ENCODE assay signal across 24 cellular contexts in genomic region chr11:111438168-111438567, GRCh38. TPM values are rescaled to one million over a fixed set of nuclear protein-coding genes. Genes with fewer than 3 reads are reported as not detected.
DNase-seq lines count a peak whose midpoint lies in the region; ATAC-seq and TF ChIP-seq lines count a peak whose summit lies in the region.
"Had no signal": no experiment of that assay in that cellular context is flagged by ENCODE, and none has a peak within 500 bp of the region (broad histone marks: within the 10 kb centered on the region; RNA-seq: fewer than 3 reads in every experiment).

No MANE protein-coding gene starts in this region.

- CTCF ChIA-PET in IMR-90 (lab: Yijun Ruan, JAX): interaction anchor here (0.9 kb wide), 1 partner anchor 139 kb away, joined by 3 read pairs; the partner anchor contains the start of gene POU2AF3
- CTCF ChIA-PET in HEK293T (lab: Yijun Ruan, JAX): interaction anchor here (1.0 to 1.4 kb wide), 2 partner anchors 8 to 15 kb away, joined by 4 to 11 read pairs; no protein-coding TSS in a partner anchor

- H3K4me2 ChIP-seq in IMR-90 (ENCODE audit: low read depth, low read length) (no peak overlapping the region), SU-DHL-6 (ENCODE audit: low read depth, low read length, poor library complexity, severe bottlenecking) (peak overlapping the region; percentile 61)
- H3K4me2 ChIP-seq: hepatocyte had no signal

- no peak overlapping the region for H3K23ac ChIP-seq in IMR-90 (ENCODE audit: low read depth, low read length)

- peaks cover 29% of the 10 kb centered on the region for H3F3A ChIP-seq in SU-DHL-6 (ENCODE audit: insufficient read depth)

- WGBS in IMR-90 (ENCODE audit: extremely low coverage in 2 of 2, insufficient read length in 1 of 2), 2 experiments: 45% methylated on average over 1 of the region's 3 CpGs; no CpG with 5 or more reads in 1 of the 2 experiments

- H2BK120ac ChIP-seq in IMR-90 (ENCODE audit: low read depth, low read length): no peak overlapping the region

- H3K9ac ChIP-seq in IMR-90 (ENCODE audit: low read depth, low read length) (no peak overlapping the region), SU-DHL-6 (ENCODE audit: low read length) (peak overlapping the region; percentile 69), rectal smooth muscle tissue (ENCODE audit: low read length) (no peak overlapping the region)

- H3K9me3 ChIP-seq in IMR-90 (ENCODE audit: control insufficient read depth, insufficient read depth, low read length): no peaks in the 10 kb centered on the region
- H3K9me3 ChIP-seq in SU-DHL-6 (ENCODE audit: insufficient read depth, low read length): no peaks in the 10 kb centered on the region
- H3K9me3 ChIP-seq: SJCRH30, suprapubic skin had no signal

- 0 out of 2 replicates have a peak overlapping the region, but pooled peaks have one; percentile 9 for H4K91ac ChIP-seq in IMR-90 (ENCODE audit: insufficient read depth, low read depth, low read length)

- no peak overlapping the region for H3K56ac ChIP-seq in IMR-90 (ENCODE audit: extremely low read depth, insufficient read depth, low read length)

- no peaks in the 10 kb centered on the region for H3K79me2 ChIP-seq in SU-DHL-6 (ENCODE audit: insufficient read depth, low read length)
- H3K79me2 ChIP-seq: hepatocyte had no signal

- H2BK20ac ChIP-seq in IMR-90 (ENCODE audit: low read depth, low read length): no peak overlapping the region

- no peak overlapping the region for H3K27ac ChIP-seq in IMR-90 (ENCODE audit: insufficient read depth, low read length)
- H3K27ac ChIP-seq in SU-DHL-6 (ENCODE audit: low read depth, low read length): peak overlapping the region; percentile 97
- H3K27ac ChIP-seq in rectal smooth muscle tissue (ENCODE audit: low read depth, low read length): peak overlapping the region; percentile 61
- H3K27ac ChIP-seq: brain microvascular endothelial cell, hepatocyte, SJCRH30, suprapubic skin had no signal

- in situ Hi-C loops in IMR-90 (cut with MboI; ENCODE audit: low sequenced_read_pairs): loop anchor here (25.0 kb wide), 2 partner anchors 976 to 1226 kb away; no protein-coding TSS in a partner anchor

- H3K9me2 ChIP-seq in SU-DHL-6 (replicated peaks; ENCODE audit: insufficient read depth, low read length): no peaks in the 10 kb centered on the region

- intact Hi-C loops in IMR-90 (cut with micrococcal nuclease): no loop called here

- BruUV-seq in IMR-90 (replicated peaks; lab: Mats Ljungman, UMichigan): no TSS peak

- no peak overlapping the region for H3K14ac ChIP-seq in IMR-90 (replicated peaks; ENCODE audit: low read depth, low read length)

- H4K5ac ChIP-seq in IMR-90 (ENCODE audit: low read depth, low read length): no peak overlapping the region

- TF ChIP-seq RAD21 in IMR-90 (IDR thresholded peaks at IDR 0.05; ENCODE audit: low read length): no peak

- H3K36me3 ChIP-seq in IMR-90 (ENCODE audit: control insufficient read depth, insufficient read depth, low read length): no peaks in the 10 kb centered on the region
- H3K36me3 ChIP-seq in SU-DHL-6 (ENCODE audit: low read length): no peaks in the 10 kb centered on the region
- no peaks in the 10 kb centered on the region for H3K36me3 ChIP-seq in rectal smooth muscle tissue (ENCODE audit: control insufficient read depth, insufficient read depth, low read length)
- H3K36me3 ChIP-seq: brain microvascular endothelial cell, SJCRH30, suprapubic skin had no signal

- H3K4me1 ChIP-seq in IMR-90 (ENCODE audit: control insufficient read depth, insufficient read depth, low read length) (peaks cover 11% of the 10 kb centered on the region), rectal smooth muscle tissue (ENCODE audit: control insufficient read depth, insufficient read depth, low read length) (peaks cover 37% of the 10 kb centered on the region)
- H3K4me1 ChIP-seq: SJCRH30 had no signal

- no peak overlapping the region for H2AK9ac ChIP-seq in IMR-90 (replicated peaks; ENCODE audit: low read depth, low read length, poor library complexity)

- H4K8ac ChIP-seq in IMR-90 (ENCODE audit: low read depth in 2 of 2, low read length in 2 of 2): no peak overlapping the region

- no peak overlapping the region; the same call in 1 of the 2 replicates for H2AK5ac ChIP-seq in IMR-90 (ENCODE audit: low read depth, low read length)

- H2AFZ ChIP-seq in IMR-90 (replicated peaks; ENCODE audit: low read length, poor library complexity) (no peak overlapping the region), SU-DHL-6 (ENCODE audit: low read depth, low read length, severe bottlenecking) (peak overlapping the region; percentile 43)
- H2AFZ ChIP-seq: hepatocyte had no signal

- H3K27me3 ChIP-seq in IMR-90 (ENCODE audit: control insufficient read depth, insufficient read depth, low read length): no peaks in the 10 kb centered on the region
- no peaks in the 10 kb centered on the region for H3K27me3 ChIP-seq in SU-DHL-6 (ENCODE audit: low read length)
- no peaks in the 10 kb centered on the region for H3K27me3 ChIP-seq in rectal smooth muscle tissue (ENCODE audit: control insufficient read depth, insufficient read depth, low read length)
- H3K27me3 ChIP-seq: brain microvascular endothelial cell, hepatocyte, SJCRH30, suprapubic skin had no signal

- TF ChIP-seq POLR2A in IMR-90 (IDR thresholded peaks at IDR 0.05; ENCODE audit: low read depth, low read length): no peak

- H4K20me1 ChIP-seq in IMR-90 (ENCODE audit: insufficient read depth, low read length) (no peaks in the 10 kb centered on the region), SU-DHL-6 (ENCODE audit: low read depth, low read length) (no peaks in the 10 kb centered on the region)

- H3K9me1 ChIP-seq in IMR-90 (ENCODE audit: insufficient read depth, low read length): peaks cover 7% of the 10 kb centered on the region; the same call in 1 of the 2 replicates

- no peak overlapping the region for H2BK15ac ChIP-seq in IMR-90 (ENCODE audit: low read depth, low read length)

- peak; percentile 69 for DNase-seq in DMS53 treated with DMSO at 0.1 percent for 48 hours (lab: John Stamatoyannopoulos, UW; ENCODE audit: unreplicated experiment)
- DNase-seq in DMS53 (lab: John Stamatoyannopoulos, UW): no peak
- DNase-seq in IMR-90: no peak
- DNase-seq in HEK293T (ENCODE audit: extremely low spot score): no peak
- no peak for DNase-seq in NCI-H748 treated with DMSO at 0.1 percent for 48 hours (lab: John Stamatoyannopoulos, UW)
- DNase-seq: 8988T; activated CD4-positive, alpha-beta T cell treated with anti-CD3 and anti-CD28 coated beads, Interleukin-2, amount 10 ng/mL, durations not matched to agents 24 days and 14 days; amygdala; brain microvascular endothelial cell; natural killer cell; NCI-H1694 treated with DMSO at 0.1 percent for 48 hours; NCI-H524; SJCRH30; small intestine; stimulated activated naive CD4-positive, alpha-beta T cell treated with Interleukin-2 at 50 U/mL for 16 hours had no signal

- dilution Hi-C loops in IMR-90 (cut with HindIII; ENCODE audit: low sequenced_read_pairs, unreplicated experiment): no loop called here

- H2BK5ac ChIP-seq in IMR-90 (ENCODE audit: low read depth, low read length, poor library complexity, severe bottlenecking): no peak overlapping the region

- no peak overlapping the region for H3K18ac ChIP-seq in IMR-90 (ENCODE audit: low read depth, low read length)

- ATAC-seq in IMR-90 (ENCODE audit: low read depth): no peak
- no peak for ATAC-seq in HG03097 (IDR thresholded peaks at IDR 0.05; ENCODE audit: low FRiP score, unreplicated experiment)
- ATAC-seq: activated naive CD4-positive, alpha-beta T cell treated with anti-CD3 and anti-CD28 coated beads, Interleukin-2, amount 50 U/mL, for 72 hours; HCT116; natural killer cell had no signal

- no peak overlapping the region for H3K4ac ChIP-seq in IMR-90 (ENCODE audit: low read depth, low read length)

- TF ChIP-seq CTCF in IMR-90 (conservative IDR thresholded peaks at IDR 0.05; ENCODE audit: low read depth, low read length) (no peak), SU-DHL-6 (IDR thresholded peaks at IDR 0.05; ENCODE audit: insufficient read depth, low read length, poor library complexity, severe bottlenecking) (no peak)

- H3K79me1 ChIP-seq in IMR-90 (ENCODE audit: low read depth in 1 of 2, low read length in 2 of 2): no peaks in the 10 kb centered on the region

- POLR2A ChIA-PET in IMR-90 (lab: Charles Lee; ENCODE audit: unreplicated experiment) (no interaction called here), HEK293T (lab: Yijun Ruan, JAX) (no interaction called here)

- H3K4me3 ChIP-seq in IMR-90 (ENCODE audit: insufficient read depth, low read depth, low read length): no peak overlapping the region
- H3K4me3 ChIP-seq in SU-DHL-6 (ENCODE audit: insufficient read depth, low read length, poor library complexity, severe bottlenecking): peak overlapping the region; percentile 0
- H3K4me3 ChIP-seq in rectal smooth muscle tissue (ENCODE audit: low read length): no peak overlapping the region
- H3K4me3 ChIP-seq: hepatocyte, lung, SJCRH30, suprapubic skin had no signal

TF ChIP-seq in IMR-90, 13 proteins besides CTCF, POLR2A, EP300 and RAD21 (continues in another document):
- no peak for TF ChIP-seq MXI1 (IDR thresholded peaks at IDR 0.05; ENCODE audit: borderline replicate concordance, low read depth, low read length)
- no peak for TF ChIP-seq BHLHE40 (IDR thresholded peaks at IDR 0.05; ENCODE audit: low read depth, low read length)
- no peak for TF ChIP-seq USF2 (IDR thresholded peaks at IDR 0.05; ENCODE audit: low read depth, low read length)
- no peak for TF ChIP-seq CEBPB (IDR thresholded peaks at IDR 0.05; ENCODE audit: low read depth, low read length)

TF ChIP-seq in HEK293T, 16 proteins besides CTCF, POLR2A, EP300 and RAD21 (continues in another document):
- TF ChIP-seq LEF1 (IDR thresholded peaks at IDR 0.05; ENCODE audit: borderline replicate concordance) (no peak), FOXM1 (IDR thresholded peaks at IDR 0.05; ENCODE audit: borderline replicate concordance) (no peak), FOXA1 (IDR thresholded peaks at IDR 0.05) (no peak), PKNOX1 (IDR thresholded peaks at IDR 0.05) (no peak), NFRKB (IDR thresholded peaks at IDR 0.05) (no peak), HDGF (IDR thresholded peaks at IDR 0.05; ENCODE audit: borderline replicate concordance) (no peak), L3MBTL2 (conservative IDR thresholded peaks at IDR 0.05) (no peak), SUZ12 (IDR thresholded peaks at IDR 0.05) (no peak), BHLHE40 (IDR thresholded peaks at IDR 0.05; ENCODE audit: borderline replicate concordance) (no peak)

RNA-seq across cellular contexts. Expression of gene POU2AF1, which starts 59.1 kb away (rescaled TPM):
- total RNA-seq in IMR-90 (2012; rRNA removed): not detected in 2 replicates
- polyA plus RNA-seq in IMR-90 (2012; rRNA removed): not detected in 2 replicates
- polyA plus RNA-seq in IMR-90 (2012; cell fraction: cytosol; rRNA removed): not detected in 2 replicates
- 0.02 TPM in 1 of 2 replicates, not detected in the other for polyA plus RNA-seq in IMR-90 (2012; cell fraction: nucleus; rRNA removed; ENCODE audit: low replicate concordance)
- total RNA-seq: renal cortical epithelial cell, SJCRH30, suprapubic skin had no signal
